In genomic region chr10:3803295-3803883, GRCh38 we compare ENCODE assay signal across 9 cellular contexts. TPM values are rescaled to one million over a fixed set of nuclear protein-coding genes. Genes with fewer than 3 reads are reported as not detected.
DNase-seq lines count a peak whose midpoint lies in the region; ATAC-seq and TF ChIP-seq lines count a peak whose summit lies in the region.
"Had no signal": no experiment of that assay in that cellular context is flagged by ENCODE, and none has a peak within 500 bp of the region (broad histone marks: within the 10 kb centered on the region; RNA-seq: fewer than 3 reads in every experiment).

No MANE protein-coding gene starts in this region.

- no peaks in the 10 kb centered on the region for H3K27me3 ChIP-seq in ACC112 (ENCODE audit: insufficient read depth, low read length)
- no peaks in the 10 kb centered on the region for H3K27me3 ChIP-seq in HL-60 (ENCODE audit: insufficient read depth, poor library complexity, severe bottlenecking)
- H3K27me3 ChIP-seq in right lobe of liver = no peaks in the 10 kb centered on the region
- H3K27me3 ChIP-seq in breast epithelium = no peaks in the 10 kb centered on the region
- H3K27me3 ChIP-seq: gastroesophageal sphincter had no signal

- peaks cover 43% of the 10 kb centered on the region for H3K4me1 Mint-ChIP-seq in activated naive CD8-positive, alpha-beta T cell treated with anti-CD3 and anti-CD28 coated beads for 36 hours

- DNase-seq in HL-60 (ENCODE audit: low read depth in 1 of 2, low spot score in 1 of 2) (peak in 1 of 2 experiments; percentile 11), right lobe of liver (no peak), HuH-7 (ENCODE audit: low spot score) (no peak), breast epithelium (ENCODE audit: low spot score in 2 of 2) (no peak)
- DNase-seq in activated naive CD8-positive, alpha-beta T cell treated with anti-CD3 and anti-CD28 coated beads for 36 hours = no peak
- no peak for DNase-seq in stimulated activated naive CD4-positive, alpha-beta T cell treated with Interleukin-2 at 50 U/mL for 16 hours (lab: John Stamatoyannopoulos, UW)

- no peaks in the 10 kb centered on the region for H3K27me3 Mint-ChIP-seq in activated naive CD8-positive, alpha-beta T cell treated with anti-CD3 and anti-CD28 coated beads for 36 hours

- 27% methylated on average over 11 of the region's 11 CpGs for WGBS in right lobe of liver (ENCODE audit: insufficient coverage, low coverage, low lambda C conversion rate, missing lambda C conversion rate)

- H3K36me3 ChIP-seq in ACC112 (ENCODE audit: insufficient read depth, low read length) = no peaks in the 10 kb centered on the region
- no peaks in the 10 kb centered on the region for H3K36me3 ChIP-seq in right lobe of liver
- no peaks in the 10 kb centered on the region for H3K36me3 ChIP-seq in breast epithelium
- H3K36me3 ChIP-seq: gastroesophageal sphincter had no signal

- intact Hi-C loops in right lobe of liver (cut with DNase I) (no loop called here), breast epithelium (cut with DNase I; ENCODE audit: low total_unique reads) (no loop called here)

- H3K9me3 Mint-ChIP-seq in activated naive CD8-positive, alpha-beta T cell treated with anti-CD3 and anti-CD28 coated beads for 36 hours = peaks cover under 1% of the 10 kb centered on the region

- peak overlapping the region; percentile 5 for H3K4me3 Mint-ChIP-seq in activated naive CD8-positive, alpha-beta T cell treated with anti-CD3 and anti-CD28 coated beads for 36 hours

- H2AFZ ChIP-seq in ACC112 (ENCODE audit: low read length, unreplicated experiment) = no peak overlapping the region

- peaks cover under 1% of the 10 kb centered on the region for H3K36me3 Mint-ChIP-seq in activated naive CD8-positive, alpha-beta T cell treated with anti-CD3 and anti-CD28 coated beads for 36 hours

- TF ChIP-seq POLR2A in right lobe of liver (IDR thresholded peaks at IDR 0.05) (no peak), breast epithelium (IDR thresholded peaks at IDR 0.05) (no peak)

- no peaks in the 10 kb centered on the region for H3K9me3 ChIP-seq in right lobe of liver
- no peaks in the 10 kb centered on the region for H3K9me3 ChIP-seq in breast epithelium
- H3K9me3 ChIP-seq: gastroesophageal sphincter had no signal

- H3K4me1 ChIP-seq in ACC112 (ENCODE audit: control insufficient read depth, insufficient read depth, low read length, unreplicated experiment) = peaks cover 48% of the 10 kb centered on the region
- H3K4me1 ChIP-seq in right lobe of liver = peaks cover 0 to 7% (median 3%) of the 10 kb centered on the region in 4 donors
- H3K4me1 ChIP-seq in breast epithelium = peaks cover 0 to 4% of the 10 kb centered on the region in 2 donors

- H3K4me3 ChIP-seq in ACC112 (ENCODE audit: low read depth, low read length) = no peak overlapping the region
- H3K4me3 ChIP-seq in HL-60 (replicated peaks; ENCODE audit: insufficient read depth, low read length) = no peak overlapping the region
- H3K4me3 ChIP-seq in right lobe of liver = no peak overlapping the region
- H3K4me3 ChIP-seq in breast epithelium = no peak overlapping the region
- H3K4me3 ChIP-seq: gastroesophageal sphincter had no signal

- ATAC-seq in right lobe of liver (peak; percentile 42 to 79 (median 58)), GM18502 (IDR thresholded peaks at IDR 0.05; ENCODE audit: poor library complexity, unreplicated experiment) (no peak)
- ATAC-seq: gastroesophageal sphincter had no signal

- H3K79me2 ChIP-seq in ACC112 (ENCODE audit: control insufficient read depth, insufficient read depth, low read length, unreplicated experiment) = no peaks in the 10 kb centered on the region

- H3K27ac Mint-ChIP-seq in activated naive CD8-positive, alpha-beta T cell treated with anti-CD3 and anti-CD28 coated beads for 36 hours = no peak overlapping the region

- no peak for TF ChIP-seq CTCF in HL-60 (IDR thresholded peaks at IDR 0.05; ENCODE audit: insufficient read depth, low read length)
- TF ChIP-seq CTCF in right lobe of liver (IDR thresholded peaks at IDR 0.05) = no peak
- no peak for TF ChIP-seq CTCF in breast epithelium (IDR thresholded peaks at IDR 0.05)

- H3K27ac ChIP-seq in ACC112 (ENCODE audit: low read depth, low read length) = peak overlapping the region; percentile 100
- H3K27ac ChIP-seq in HL-60 (replicated peaks) = peak overlapping the region; percentile 82
- H3K27ac ChIP-seq in right lobe of liver = peak overlapping the region; percentile 59 to 77 (median 72)
- peak overlapping the region in 1 of 2 donors; percentile 96 for H3K27ac ChIP-seq in breast epithelium

RNA-seq across cellular contexts. Expression of gene KLF6, which starts 18.4 kb away (rescaled TPM):
- total RNA-seq in activated naive CD8-positive, alpha-beta T cell treated with anti-CD3 and anti-CD28 coated beads for 36 hours = 100 to 1,000 TPM; 117 to 125 TPM
- total RNA-seq in right lobe of liver (10 to 100 TPM; 25.2 to 86.4 (median 75.2) TPM), breast epithelium (100 to 1,000 TPM; 132 to 347 (median 186) TPM)
